ENCODE assay signal across 1 cellular context in the genomic region with DNA sequence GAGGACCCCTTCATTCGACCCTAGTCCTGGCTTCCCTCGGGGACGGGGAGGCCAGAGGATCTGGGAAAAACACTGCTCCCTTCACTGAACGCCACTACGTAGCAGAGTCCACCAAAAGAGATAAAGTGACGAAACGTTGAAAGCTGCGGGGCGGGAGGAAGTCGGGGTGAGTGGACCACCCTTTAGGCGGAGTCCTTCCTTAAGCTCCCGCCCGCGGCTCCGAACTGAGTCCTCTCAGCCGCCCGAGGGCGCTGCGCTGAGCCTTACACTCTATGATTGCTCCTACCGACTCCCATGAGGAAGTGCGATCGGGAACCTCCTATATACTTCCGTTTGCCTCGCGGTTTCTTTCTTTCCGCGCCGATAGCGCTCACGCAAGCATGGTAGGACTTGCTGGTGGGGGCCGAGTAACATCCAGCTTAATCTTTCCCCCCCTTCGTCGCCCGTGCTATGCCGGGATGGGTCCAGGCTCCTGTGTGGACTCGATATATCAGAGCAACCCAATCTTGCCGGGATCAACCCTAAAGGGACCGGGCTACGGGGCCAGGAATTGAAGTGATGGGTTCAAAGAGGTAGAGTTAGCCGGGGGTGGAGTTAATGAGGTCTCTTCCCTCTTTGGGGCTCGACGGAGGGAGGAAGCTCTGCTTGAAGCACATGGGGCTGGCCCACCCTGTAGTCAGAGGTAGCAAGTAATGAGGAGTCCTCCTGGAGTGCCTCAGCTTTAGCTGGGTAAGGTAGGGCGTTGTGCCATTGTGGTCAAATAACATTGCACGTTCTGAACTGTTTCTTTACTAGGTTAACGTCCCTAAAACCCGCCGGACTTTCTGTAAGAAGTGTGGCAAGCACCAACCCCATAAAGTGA.
TF ChIP-seq lines count a peak whose summit lies in the region.

Gene RPL36A (plus strand): TSS at position 348 of the 862 bp plus-strand sequence. CDS start 33 bp downstream, at position 381.

TF ChIP-seq in HEK293, 187 proteins besides CTCF, POLR2A, EP300 and RAD21 (continued from another document and continues in another):
- TF ChIP-seq, protein P1, sequence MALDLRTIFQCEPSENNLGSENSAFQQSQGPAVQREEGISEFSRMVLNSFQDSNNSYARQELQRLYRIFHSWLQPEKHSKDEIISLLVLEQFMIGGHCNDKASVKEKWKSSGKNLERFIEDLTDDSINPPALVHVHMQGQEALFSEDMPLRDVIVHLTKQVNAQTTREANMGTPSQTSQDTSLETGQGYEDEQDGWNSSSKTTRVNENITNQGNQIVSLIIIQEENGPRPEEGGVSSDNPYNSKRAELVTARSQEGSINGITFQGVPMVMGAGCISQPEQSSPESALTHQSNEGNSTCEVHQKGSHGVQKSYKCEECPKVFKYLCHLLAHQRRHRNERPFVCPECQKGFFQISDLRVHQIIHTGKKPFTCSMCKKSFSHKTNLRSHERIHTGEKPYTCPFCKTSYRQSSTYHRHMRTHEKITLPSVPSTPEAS (tag by site-specific recombination; IDR thresholded peaks at IDR 0.05): 0 out of 2 replicates have a peak, but pooled peaks have one; percentile 32
- TF ChIP-seq, protein P2, sequence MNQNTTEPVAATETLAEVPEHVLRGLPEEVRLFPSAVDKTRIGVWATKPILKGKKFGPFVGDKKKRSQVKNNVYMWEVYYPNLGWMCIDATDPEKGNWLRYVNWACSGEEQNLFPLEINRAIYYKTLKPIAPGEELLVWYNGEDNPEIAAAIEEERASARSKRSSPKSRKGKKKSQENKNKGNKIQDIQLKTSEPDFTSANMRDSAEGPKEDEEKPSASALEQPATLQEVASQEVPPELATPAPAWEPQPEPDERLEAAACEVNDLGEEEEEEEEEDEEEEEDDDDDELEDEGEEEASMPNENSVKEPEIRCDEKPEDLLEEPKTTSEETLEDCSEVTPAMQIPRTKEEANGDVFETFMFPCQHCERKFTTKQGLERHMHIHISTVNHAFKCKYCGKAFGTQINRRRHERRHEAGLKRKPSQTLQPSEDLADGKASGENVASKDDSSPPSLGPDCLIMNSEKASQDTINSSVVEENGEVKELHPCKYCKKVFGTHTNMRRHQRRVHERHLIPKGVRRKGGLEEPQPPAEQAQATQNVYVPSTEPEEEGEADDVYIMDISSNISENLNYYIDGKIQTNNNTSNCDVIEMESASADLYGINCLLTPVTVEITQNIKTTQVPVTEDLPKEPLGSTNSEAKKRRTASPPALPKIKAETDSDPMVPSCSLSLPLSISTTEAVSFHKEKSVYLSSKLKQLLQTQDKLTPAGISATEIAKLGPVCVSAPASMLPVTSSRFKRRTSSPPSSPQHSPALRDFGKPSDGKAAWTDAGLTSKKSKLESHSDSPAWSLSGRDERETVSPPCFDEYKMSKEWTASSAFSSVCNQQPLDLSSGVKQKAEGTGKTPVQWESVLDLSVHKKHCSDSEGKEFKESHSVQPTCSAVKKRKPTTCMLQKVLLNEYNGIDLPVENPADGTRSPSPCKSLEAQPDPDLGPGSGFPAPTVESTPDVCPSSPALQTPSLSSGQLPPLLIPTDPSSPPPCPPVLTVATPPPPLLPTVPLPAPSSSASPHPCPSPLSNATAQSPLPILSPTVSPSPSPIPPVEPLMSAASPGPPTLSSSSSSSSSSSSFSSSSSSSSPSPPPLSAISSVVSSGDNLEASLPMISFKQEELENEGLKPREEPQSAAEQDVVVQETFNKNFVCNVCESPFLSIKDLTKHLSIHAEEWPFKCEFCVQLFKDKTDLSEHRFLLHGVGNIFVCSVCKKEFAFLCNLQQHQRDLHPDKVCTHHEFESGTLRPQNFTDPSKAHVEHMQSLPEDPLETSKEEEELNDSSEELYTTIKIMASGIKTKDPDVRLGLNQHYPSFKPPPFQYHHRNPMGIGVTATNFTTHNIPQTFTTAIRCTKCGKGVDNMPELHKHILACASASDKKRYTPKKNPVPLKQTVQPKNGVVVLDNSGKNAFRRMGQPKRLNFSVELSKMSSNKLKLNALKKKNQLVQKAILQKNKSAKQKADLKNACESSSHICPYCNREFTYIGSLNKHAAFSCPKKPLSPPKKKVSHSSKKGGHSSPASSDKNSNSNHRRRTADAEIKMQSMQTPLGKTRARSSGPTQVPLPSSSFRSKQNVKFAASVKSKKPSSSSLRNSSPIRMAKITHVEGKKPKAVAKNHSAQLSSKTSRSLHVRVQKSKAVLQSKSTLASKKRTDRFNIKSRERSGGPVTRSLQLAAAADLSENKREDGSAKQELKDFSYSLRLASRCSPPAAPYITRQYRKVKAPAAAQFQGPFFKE (tag by site-specific recombination; IDR thresholded peaks at IDR 0.05; ENCODE audit: borderline replicate concordance): no peak
- TF ChIP-seq ZNF530 (tag by site-specific recombination; IDR thresholded peaks at IDR 0.05; ENCODE audit: low read depth): no peak
- no peak for TF ChIP-seq ZSCAN23 (tag by site-specific recombination; IDR thresholded peaks at IDR 0.05)
- no peak for TF ChIP-seq ZBTB6 (tag by site-specific recombination; IDR thresholded peaks at IDR 0.05)
- peak; percentile 60 for TF ChIP-seq ZNF341 (tag by site-specific recombination; IDR thresholded peaks at IDR 0.05; ENCODE audit: low read depth)
- no peak; the same call in none of the 2 replicates for TF ChIP-seq KLF16 (tag by site-specific recombination; IDR thresholded peaks at IDR 0.05)
- TF ChIP-seq ZFP37 (tag by site-specific recombination; IDR thresholded peaks at IDR 0.05): peak; percentile 92
- TF ChIP-seq, protein P3, sequence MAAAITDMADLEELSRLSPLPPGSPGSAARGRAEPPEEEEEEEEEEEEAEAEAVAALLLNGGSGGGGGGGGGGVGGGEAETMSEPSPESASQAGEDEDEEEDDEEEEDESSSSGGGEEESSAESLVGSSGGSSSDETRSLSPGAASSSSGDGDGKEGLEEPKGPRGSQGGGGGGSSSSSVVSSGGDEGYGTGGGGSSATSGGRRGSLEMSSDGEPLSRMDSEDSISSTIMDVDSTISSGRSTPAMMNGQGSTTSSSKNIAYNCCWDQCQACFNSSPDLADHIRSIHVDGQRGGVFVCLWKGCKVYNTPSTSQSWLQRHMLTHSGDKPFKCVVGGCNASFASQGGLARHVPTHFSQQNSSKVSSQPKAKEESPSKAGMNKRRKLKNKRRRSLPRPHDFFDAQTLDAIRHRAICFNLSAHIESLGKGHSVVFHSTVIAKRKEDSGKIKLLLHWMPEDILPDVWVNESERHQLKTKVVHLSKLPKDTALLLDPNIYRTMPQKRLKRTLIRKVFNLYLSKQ (tag by site-specific recombination; IDR thresholded peaks at IDR 0.05; ENCODE audit: borderline replicate concordance): no peak
- TF ChIP-seq ZNF558 (tag by site-specific recombination; IDR thresholded peaks at IDR 0.05): peak; percentile 79; the same call in 1 of the 2 replicates
- TF ChIP-seq ZNF629 (tag by site-specific recombination; IDR thresholded peaks at IDR 0.05): peak; percentile 86
- TF ChIP-seq, protein P4, sequence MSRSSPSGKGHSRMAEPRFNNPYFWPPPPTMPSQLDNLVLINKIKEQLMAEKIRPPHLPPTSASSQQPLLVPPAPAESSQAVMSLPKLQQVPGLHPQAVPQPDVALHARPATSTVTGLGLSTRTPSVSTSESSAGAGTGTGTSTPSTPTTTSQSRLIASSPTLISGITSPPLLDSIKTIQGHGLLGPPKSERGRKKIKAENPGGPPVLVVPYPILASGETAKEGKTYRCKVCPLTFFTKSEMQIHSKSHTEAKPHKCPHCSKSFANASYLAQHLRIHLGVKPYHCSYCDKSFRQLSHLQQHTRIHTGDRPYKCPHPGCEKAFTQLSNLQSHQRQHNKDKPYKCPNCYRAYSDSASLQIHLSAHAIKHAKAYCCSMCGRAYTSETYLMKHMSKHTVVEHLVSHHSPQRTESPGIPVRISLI (tag by site-specific recombination; IDR thresholded peaks at IDR 0.05): peak; percentile 59; the same call in 1 of the 2 replicates
- no peak for TF ChIP-seq ZNF514 (tag by site-specific recombination; IDR thresholded peaks at IDR 0.05)
- TF ChIP-seq SP2 (tag by site-specific recombination; IDR thresholded peaks at IDR 0.05): peak; percentile 85
- peak; percentile 86; the same call in 1 of the 2 replicates for TF ChIP-seq GLI4 (tag by site-specific recombination; IDR thresholded peaks at IDR 0.05)
- peak; percentile 83; the same call in 1 of the 2 replicates for TF ChIP-seq ZNF324 (tag by site-specific recombination; IDR thresholded peaks at IDR 0.05)
- TF ChIP-seq HIC1 (tag by site-specific recombination; IDR thresholded peaks at IDR 0.05): no peak
- no peak for TF ChIP-seq PBX3 (CRISPR knock-in tag; IDR thresholded peaks at IDR 0.05)
- peak; percentile 87 for TF ChIP-seq SP3 (tag by site-specific recombination; IDR thresholded peaks at IDR 0.05)
- 0 out of 2 replicates have a peak, but pooled peaks have one; percentile 63 for TF ChIP-seq ZNF610 (tag by site-specific recombination; IDR thresholded peaks at IDR 0.05; ENCODE audit: borderline replicate concordance)
- TF ChIP-seq, protein P5, sequence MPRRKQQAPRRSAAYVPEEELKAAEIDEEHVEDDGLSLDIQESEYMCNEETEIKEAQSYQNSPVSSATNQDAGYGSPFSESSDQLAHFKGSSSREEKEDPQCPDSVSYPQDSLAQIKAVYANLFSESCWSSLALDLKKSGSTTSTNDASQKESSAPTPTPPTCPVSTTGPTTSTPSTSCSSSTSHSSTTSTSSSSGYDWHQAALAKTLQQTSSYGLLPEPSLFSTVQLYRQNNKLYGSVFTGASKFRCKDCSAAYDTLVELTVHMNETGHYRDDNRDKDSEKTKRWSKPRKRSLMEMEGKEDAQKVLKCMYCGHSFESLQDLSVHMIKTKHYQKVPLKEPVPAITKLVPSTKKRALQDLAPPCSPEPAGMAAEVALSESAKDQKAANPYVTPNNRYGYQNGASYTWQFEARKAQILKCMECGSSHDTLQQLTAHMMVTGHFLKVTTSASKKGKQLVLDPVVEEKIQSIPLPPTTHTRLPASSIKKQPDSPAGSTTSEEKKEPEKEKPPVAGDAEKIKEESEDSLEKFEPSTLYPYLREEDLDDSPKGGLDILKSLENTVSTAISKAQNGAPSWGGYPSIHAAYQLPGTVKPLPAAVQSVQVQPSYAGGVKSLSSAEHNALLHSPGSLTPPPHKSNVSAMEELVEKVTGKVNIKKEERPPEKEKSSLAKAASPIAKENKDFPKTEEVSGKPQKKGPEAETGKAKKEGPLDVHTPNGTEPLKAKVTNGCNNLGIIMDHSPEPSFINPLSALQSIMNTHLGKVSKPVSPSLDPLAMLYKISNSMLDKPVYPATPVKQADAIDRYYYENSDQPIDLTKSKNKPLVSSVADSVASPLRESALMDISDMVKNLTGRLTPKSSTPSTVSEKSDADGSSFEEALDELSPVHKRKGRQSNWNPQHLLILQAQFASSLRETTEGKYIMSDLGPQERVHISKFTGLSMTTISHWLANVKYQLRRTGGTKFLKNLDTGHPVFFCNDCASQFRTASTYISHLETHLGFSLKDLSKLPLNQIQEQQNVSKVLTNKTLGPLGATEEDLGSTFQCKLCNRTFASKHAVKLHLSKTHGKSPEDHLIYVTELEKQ (tag by site-specific recombination; IDR thresholded peaks at IDR 0.05; ENCODE audit: borderline replicate concordance): 0 out of 2 replicates have a peak, but pooled peaks have one; percentile 58
- no peak for TF ChIP-seq ZNF791 (tag by site-specific recombination; IDR thresholded peaks at IDR 0.05)
- peak; percentile 61; the same call in 1 of the 2 replicates for TF ChIP-seq ZNF843 (tag by site-specific recombination; IDR thresholded peaks at IDR 0.05)
- peak; percentile 64 for TF ChIP-seq KLF1 (tag by site-specific recombination; IDR thresholded peaks at IDR 0.05)
- peak; percentile 54 for TF ChIP-seq ZBTB8A (tag by site-specific recombination; IDR thresholded peaks at IDR 0.05)
- TF ChIP-seq ZNF433 (tag by site-specific recombination; IDR thresholded peaks at IDR 0.05; ENCODE audit: low read depth): no peak
- TF ChIP-seq TCF7L2 (IDR thresholded peaks at IDR 0.05; ENCODE audit: borderline replicate concordance, low read depth, low read length): no peak
- TF ChIP-seq BCL11A (tag by site-specific recombination; IDR thresholded peaks at IDR 0.05; ENCODE audit: low read depth): no peak
- no peak for TF ChIP-seq ZSCAN16 (tag by site-specific recombination; IDR thresholded peaks at IDR 0.05)
- no peak for TF ChIP-seq ZNF140 (tag by site-specific recombination; IDR thresholded peaks at IDR 0.05)
- TF ChIP-seq ZNF529 (tag by site-specific recombination; IDR thresholded peaks at IDR 0.05; ENCODE audit: insufficient replicate concordance): no peak
